8 cellular contexts compared by ENCODE assay signal in genomic region chr11:13462311-13462927, GRCh38. TPM values are rescaled to one million over a fixed set of nuclear protein-coding genes. Genes with fewer than 3 reads are reported as not detected.
A peak's percentile ranks its signal among the peaks of the same experiment; 100 is the strongest.
DNase-seq lines count a peak whose midpoint lies in the region; ATAC-seq lines count a peak whose summit lies in the region.

No MANE protein-coding gene starts in this region.

- peak overlapping the region; percentile 62 for H2BK5ac ChIP-seq in mesenchymal stem cell (ENCODE audit: low read depth, low read length, poor library complexity, severe bottlenecking)

- peak overlapping the region; percentile 45 for H4K8ac ChIP-seq in mesenchymal stem cell (ENCODE audit: low read length)

- peaks cover 6% of the 10 kb centered on the region for H3K36me3 ChIP-seq in ACC112 (ENCODE audit: insufficient read depth, low read length)
- H3K36me3 ChIP-seq in ectodermal cell (ENCODE audit: control insufficient read depth, insufficient read depth, low read length), result no peaks in the 10 kb centered on the region
- H3K36me3 ChIP-seq in mesenchymal stem cell (ENCODE audit: control insufficient read depth in 1 of 2, insufficient read depth in 2 of 2, low read depth in 1 of 2, low read length in 2 of 2), result peaks cover 0 to 3% of the 10 kb centered on the region in 2 experiments

- 5 to 6% methylated on average over 20 of the region's 20 CpGs for WGBS in ectodermal cell, 2 experiments
- WGBS in mesenchymal stem cell, result under 1% methylated on average over 19 of the region's 20 CpGs

- peak overlapping the region in 1 of 2 experiments; percentile 51 for H3K23ac ChIP-seq in mesenchymal stem cell (ENCODE audit: low read length in 2 of 2)

- no peak overlapping the region for H2BK120ac ChIP-seq in mesenchymal stem cell (ENCODE audit: low read depth, low read length)

- peaks cover 3% of the 10 kb centered on the region for H3K79me1 ChIP-seq in mesenchymal stem cell (replicated peaks; ENCODE audit: low read length, poor library complexity, severe bottlenecking)

- peak overlapping the region; percentile 60 for H3K27ac ChIP-seq in ACC112 (ENCODE audit: low read depth, low read length)
- H3K27ac ChIP-seq in ectodermal cell (ENCODE audit: insufficient read depth, low read depth, low read length, poor library complexity, severe bottlenecking), result peak overlapping the region; percentile 76
- peak overlapping the region; percentile 87 for H3K27ac ChIP-seq in mesenchymal stem cell (ENCODE audit: low read length, poor library complexity, severe bottlenecking)

- no peaks in the 10 kb centered on the region for H3K9me3 ChIP-seq in ectodermal cell (ENCODE audit: control insufficient read depth, low read length)
- H3K9me3 ChIP-seq in mesenchymal stem cell (ENCODE audit: control insufficient read depth, low read length), result no peaks in the 10 kb centered on the region

- H3K18ac ChIP-seq in mesenchymal stem cell (ENCODE audit: low read depth in 1 of 2, low read length in 2 of 2), result peak overlapping the region; percentile 77 to 95

- H2BK12ac ChIP-seq in mesenchymal stem cell (ENCODE audit: low read length in 2 of 2), result no peak overlapping the region

- peak overlapping the region; percentile 97 for H2BK15ac ChIP-seq in mesenchymal stem cell (ENCODE audit: low read depth, poor library complexity, severe bottlenecking)

- H4K91ac ChIP-seq in mesenchymal stem cell (ENCODE audit: low read length), result peak overlapping the region; percentile 77

- H2AK5ac ChIP-seq in mesenchymal stem cell (ENCODE audit: low read length, severe bottlenecking), result no peak overlapping the region

- H3K14ac ChIP-seq in mesenchymal stem cell (ENCODE audit: low read length in 2 of 2), result peak overlapping the region in 1 of 2 experiments; percentile 93

- H3K79me2 ChIP-seq in ACC112 (ENCODE audit: control insufficient read depth, insufficient read depth, low read length, unreplicated experiment), result peaks cover 52% of the 10 kb centered on the region

- ATAC-seq in GM18511 (IDR thresholded peaks at IDR 0.05; ENCODE audit: unreplicated experiment) (peak; percentile 54), HG03045 (IDR thresholded peaks at IDR 0.05; ENCODE audit: unreplicated experiment) (peak; percentile 38)

- peak overlapping the region; percentile 92 for H2AFZ ChIP-seq in ACC112 (ENCODE audit: low read length, unreplicated experiment)
- peak overlapping the region; percentile 97 for H2AFZ ChIP-seq in mesenchymal stem cell (ENCODE audit: low read depth, low read length)

- H3K4ac ChIP-seq in mesenchymal stem cell (ENCODE audit: low read depth in 1 of 2, low read length in 2 of 2), result peak overlapping the region; percentile 73 to 99

- H3K4me1 ChIP-seq in ACC112 (ENCODE audit: control insufficient read depth, insufficient read depth, low read length, unreplicated experiment) (peaks cover 11% of the 10 kb centered on the region), ectodermal cell (ENCODE audit: control insufficient read depth, insufficient read depth, low read length) (peaks cover 10% of the 10 kb centered on the region), mesenchymal stem cell (ENCODE audit: control insufficient read depth, insufficient read depth, low read depth, low read length) (peaks cover 4% of the 10 kb centered on the region)

- H3K27me3 ChIP-seq in ACC112 (ENCODE audit: insufficient read depth, low read length) (no peaks in the 10 kb centered on the region), ectodermal cell (ENCODE audit: control insufficient read depth, insufficient read depth, low read length, poor library complexity, severe bottlenecking) (no peaks in the 10 kb centered on the region), mesenchymal stem cell (ENCODE audit: control insufficient read depth in 1 of 2, insufficient read depth in 1 of 2, low read length in 2 of 2) (no peaks in the 10 kb centered on the region)

- H3K9ac ChIP-seq in mesenchymal stem cell (ENCODE audit: low read length), result peak overlapping the region; percentile 93

- DNase-seq in NCI-H2196 (lab: John Stamatoyannopoulos, UW; ENCODE audit: unreplicated experiment) (peak; percentile 42), mesenchymal stem cell (peak; percentile 74)
- peak; percentile 38 for DNase-seq in activated CD4-positive, alpha-beta T cell treated with anti-CD3 and anti-CD28 coated beads, Interleukin-2, amount 50 U/mL, for 1 hour
- DNase-seq in stimulated activated CD8-positive, alpha-beta memory T cell treated with anti-CD3 and anti-CD28 coated beads, Interleukin-15, amount 100 ng/mL, for 24 hours (ENCODE audit: low read depth), result peak; percentile 25

- H3K4me2 ChIP-seq in mesenchymal stem cell (ENCODE audit: low read length, poor library complexity, severe bottlenecking), result peak overlapping the region; percentile 96

- H3K4me3 ChIP-seq in ACC112 (ENCODE audit: low read depth, low read length), result peak overlapping the region; percentile 98
- peak overlapping the region; percentile 94 for H3K4me3 ChIP-seq in ectodermal cell (ENCODE audit: insufficient read depth, low read depth, low read length)
- H3K4me3 ChIP-seq in mesenchymal stem cell (ENCODE audit: insufficient read depth in 1 of 2, low read depth in 1 of 2, low read length in 2 of 2), result peak overlapping the region; percentile 94 to 99

RNA-seq across cellular contexts. Expression of gene BTBD10, which starts 0.6 kb away (rescaled TPM):
- polyA plus RNA-seq in ectodermal cell (2013, experiment 1 of 4), result 39.1 TPM
- 34.0 TPM for polyA plus RNA-seq in ectodermal cell (2013, experiment 2 of 4)
- 31.6 TPM for polyA plus RNA-seq in ectodermal cell (2013, experiment 3 of 4)
- polyA plus RNA-seq in ectodermal cell (2013, experiment 4 of 4), result 31.4 TPM
- polyA plus RNA-seq in mesenchymal stem cell (2013, experiment 1 of 2), result 19.5 TPM
- 20.1 TPM for polyA plus RNA-seq in mesenchymal stem cell (2013, experiment 2 of 2)

RNA-seq across cellular contexts. Expression of gene PTH, which starts 33.4 kb away (rescaled TPM):
- not detected for polyA plus RNA-seq in ectodermal cell (2013, experiment 1 of 4)
- polyA plus RNA-seq in ectodermal cell (2013, experiment 2 of 4), result not detected
- not detected for polyA plus RNA-seq in ectodermal cell (2013, experiment 3 of 4)
- polyA plus RNA-seq in ectodermal cell (2013, experiment 4 of 4), result not detected
- not detected for polyA plus RNA-seq in mesenchymal stem cell (2013, experiment 1 of 2)
- polyA plus RNA-seq in mesenchymal stem cell (2013, experiment 2 of 2), result not detected

Comparison
In these comparisons a context has a peak if more than half of its experiments do, and no peak if none do; other contexts are left out.
1. Peak in every context shown above with its lines: DNase-seq, ATAC-seq, H3K4me3 ChIP-seq and H3K27ac ChIP-seq.